Comparison of ENCODE assay signal across 16 cellular contexts in genomic region chr18:45008694-45009372, GRCh38.
DNase-seq lines count a peak whose midpoint lies in the region; ATAC-seq and TF ChIP-seq lines count a peak whose summit lies in the region.
"Had no signal": no experiment of that assay in that cellular context is flagged by ENCODE, and none has a peak within 500 bp of the region (broad histone marks: within the 10 kb centered on the region; RNA-seq: fewer than 3 reads in every experiment).

No MANE protein-coding gene starts in this region.

- intact Hi-C loops in CD8-positive, alpha-beta T cell (cut with DNase I, micrococcal nuclease): no loop called here

- H3K27ac ChIP-seq in CD8-positive, alpha-beta T cell (ENCODE audit: low read depth, low read length): no peak overlapping the region
- no peak overlapping the region for H3K27ac ChIP-seq in GM23338 (ENCODE audit: low read depth)
- H3K27ac ChIP-seq: neutrophil, SK-N-MC had no signal

- H3K4me2 ChIP-seq in GM23338: no peak overlapping the region

- no peaks in the 10 kb centered on the region for H3K36me3 Mint-ChIP-seq in CD8-positive, alpha-beta T cell
- H3K36me3 Mint-ChIP-seq in immature natural killer cell (peaks cover 7 to 10% (median 9%) of the 10 kb centered on the region in 3 donors), GM23338 (ENCODE audit: low read depth) (peaks cover 3% of the 10 kb centered on the region; the same call in 1 of the 3 replicates)
- no peaks in the 10 kb centered on the region for H3K36me3 Mint-ChIP-seq in activated naive CD4-positive, alpha-beta T cell treated with anti-CD3 and anti-CD28 coated beads, Interleukin-2, amount 50 U/mL, for 72 hours

- peak overlapping the region; percentile 53 for H3K4me3 Mint-ChIP-seq in CD8-positive, alpha-beta T cell
- H3K4me3 Mint-ChIP-seq in immature natural killer cell (peak overlapping the region; percentile 40 to 75 (median 71)), GM23338 (no peak overlapping the region)
- H3K4me3 Mint-ChIP-seq: mesothelial cell of epicardium had no signal

- no peaks in the 10 kb centered on the region for H3K79me2 ChIP-seq in GM23338 (replicated peaks; ENCODE audit: insufficient read depth)

- H3K4me3 ChIP-seq in CD8-positive, alpha-beta T cell (ENCODE audit: low read depth, low read length): no peak overlapping the region
- H3K4me3 ChIP-seq in GM23338: no peak overlapping the region
- H3K4me3 ChIP-seq: HAP-1, SK-N-MC had no signal

- H3K27ac Mint-ChIP-seq in CD8-positive, alpha-beta T cell: no peak overlapping the region
- H3K27ac Mint-ChIP-seq in immature natural killer cell (peak overlapping the region in 5 of 6 donors; percentile 2 to 62 (median 40)), GM23338 (no peak overlapping the region)
- no peak overlapping the region for H3K27ac Mint-ChIP-seq in activated naive CD4-positive, alpha-beta T cell treated with anti-CD3 and anti-CD28 coated beads, Interleukin-2, amount 50 U/mL, for 72 hours
- H3K27ac Mint-ChIP-seq: mesothelial cell of epicardium had no signal

- no peak overlapping the region for H2AFZ ChIP-seq in GM23338

- peak in 1 of 7 experiments; percentile 18 for DNase-seq in CD8-positive, alpha-beta T cell
- DNase-seq in DMS79 treated with DMSO at 0.1 percent for 48 hours (lab: John Stamatoyannopoulos, UW): peak; percentile 57
- DNase-seq in NCI-H2107 treated with DMSO at 0.1 percent for 48 hours (lab: John Stamatoyannopoulos, UW; ENCODE audit: unreplicated experiment): peak; percentile 73
- peak in 2 of 3 donors; percentile 12 to 28 for DNase-seq in immature natural killer cell
- no peak for DNase-seq in GM23338 (ENCODE audit: low spot score)
- no peak for DNase-seq in glomerular visceral epithelial cell (ENCODE audit: extremely low spot score)
- DNase-seq in activated naive CD4-positive, alpha-beta T cell treated with anti-CD3 and anti-CD28 coated beads, Interleukin-2, amount 50 U/mL, for 72 hours (ENCODE audit: low spot score in 2 of 2): no peak
- DNase-seq: activated effector memory CD4-positive, alpha-beta T cell treated with anti-CD3 and anti-CD28 coated beads, Interleukin-2, amount 50 U/mL, for 16 hours; BE2C; glutamatergic neuron; NCI-H2171 had no signal

- H3K4me1 Mint-ChIP-seq in CD8-positive, alpha-beta T cell (ENCODE audit: low read depth): peaks cover 19% of the 10 kb centered on the region
- peaks cover 28 to 41% of the 10 kb centered on the region in 2 donors for H3K4me1 Mint-ChIP-seq in immature natural killer cell
- H3K4me1 Mint-ChIP-seq in GM23338: peaks cover 26% of the 10 kb centered on the region

- CTCF ChIA-PET in CD8-positive, alpha-beta T cell (lab: Charles Lee): no interaction called here

- H4K20me1 ChIP-seq in GM23338 (replicated peaks; ENCODE audit: insufficient read depth): no peaks in the 10 kb centered on the region

- H3K9me3 Mint-ChIP-seq in CD8-positive, alpha-beta T cell: no peaks in the 10 kb centered on the region
- H3K9me3 Mint-ChIP-seq in immature natural killer cell (no peaks in the 10 kb centered on the region), GM23338 (no peaks in the 10 kb centered on the region)
- H3K9me3 Mint-ChIP-seq in activated naive CD4-positive, alpha-beta T cell treated with anti-CD3 and anti-CD28 coated beads, Interleukin-2, amount 50 U/mL, for 72 hours: peaks cover 0 to 3% of the 10 kb centered on the region in 2 donors

- no peaks in the 10 kb centered on the region for H3K9me3 ChIP-seq in CD8-positive, alpha-beta T cell (ENCODE audit: low read length)
- H3K9me3 ChIP-seq: BE2C, HAP-1, neutrophil had no signal

- peaks cover 7% of the 10 kb centered on the region for H3K4me1 ChIP-seq in CD8-positive, alpha-beta T cell (ENCODE audit: insufficient read depth, low read length)
- peaks cover 3% of the 10 kb centered on the region; the same call in 1 of the 2 replicates for H3K4me1 ChIP-seq in GM23338 (ENCODE audit: insufficient read depth)
- H3K4me1 ChIP-seq: BE2C, HAP-1 had no signal

- ATAC-seq in CD8-positive, alpha-beta T cell: no peak
- no peak for ATAC-seq in GM23338
- ATAC-seq in activated naive CD4-positive, alpha-beta T cell treated with anti-CD3 and anti-CD28 coated beads, Interleukin-2, amount 50 U/mL, for 72 hours: no peak
- ATAC-seq: right cardiac atrium had no signal

- H3K27me3 Mint-ChIP-seq in CD8-positive, alpha-beta T cell (ENCODE audit: low read depth): no peaks in the 10 kb centered on the region
- H3K27me3 Mint-ChIP-seq in immature natural killer cell (ENCODE audit: low read depth in 3 of 3) (peaks cover 0 to 2% (median 1%) of the 10 kb centered on the region in 3 donors), GM23338 (ENCODE audit: insufficient read depth, low read depth, poor library complexity) (peaks cover 2% of the 10 kb centered on the region)

- no peaks in the 10 kb centered on the region for H3F3A ChIP-seq in GM23338 (replicated peaks; ENCODE audit: low read depth)

- H3K9me2 ChIP-seq in GM23338 (ENCODE audit: insufficient read depth): no peaks in the 10 kb centered on the region; the same call in 1 of the 2 replicates

- POLR2A ChIA-PET in CD8-positive, alpha-beta T cell (lab: Charles Lee): no interaction called here

- H3K36me3 ChIP-seq in CD8-positive, alpha-beta T cell (ENCODE audit: insufficient read depth, low read length): no peaks in the 10 kb centered on the region
- no peaks in the 10 kb centered on the region for H3K36me3 ChIP-seq in GM23338 (ENCODE audit: insufficient read depth)
- H3K36me3 ChIP-seq: BE2C, HAP-1, neutrophil had no signal

- no peaks in the 10 kb centered on the region for H3K27me3 ChIP-seq in CD8-positive, alpha-beta T cell (ENCODE audit: insufficient read depth, low read length)
- H3K27me3 ChIP-seq in GM23338 (ENCODE audit: insufficient read depth): no peaks in the 10 kb centered on the region
- H3K27me3 ChIP-seq: BE2C, neutrophil had no signal

- TF ChIP-seq CTCF in CD8-positive, alpha-beta T cell (IDR thresholded peaks at IDR 0.05): no peak
- no peak for TF ChIP-seq CTCF in GM23338 (conservative IDR thresholded peaks at IDR 0.05; ENCODE audit: low read depth in 2 of 2)

TF ChIP-seq in GM23338, 12 proteins besides CTCF, POLR2A, EP300 and RAD21 (continues in another document):
- TF ChIP-seq STAT1 (IDR thresholded peaks at IDR 0.05; ENCODE audit: unreplicated experiment): no peak
- no peak for TF ChIP-seq EZH2phosphoT487 (IDR thresholded peaks at IDR 0.05; ENCODE audit: unreplicated experiment)
- TF ChIP-seq EZH2 (IDR thresholded peaks at IDR 0.05; ENCODE audit: low read depth, unreplicated experiment): no peak
- no peak for TF ChIP-seq JUNB (IDR thresholded peaks at IDR 0.05; ENCODE audit: unreplicated experiment)
- TF ChIP-seq, protein P1, sequence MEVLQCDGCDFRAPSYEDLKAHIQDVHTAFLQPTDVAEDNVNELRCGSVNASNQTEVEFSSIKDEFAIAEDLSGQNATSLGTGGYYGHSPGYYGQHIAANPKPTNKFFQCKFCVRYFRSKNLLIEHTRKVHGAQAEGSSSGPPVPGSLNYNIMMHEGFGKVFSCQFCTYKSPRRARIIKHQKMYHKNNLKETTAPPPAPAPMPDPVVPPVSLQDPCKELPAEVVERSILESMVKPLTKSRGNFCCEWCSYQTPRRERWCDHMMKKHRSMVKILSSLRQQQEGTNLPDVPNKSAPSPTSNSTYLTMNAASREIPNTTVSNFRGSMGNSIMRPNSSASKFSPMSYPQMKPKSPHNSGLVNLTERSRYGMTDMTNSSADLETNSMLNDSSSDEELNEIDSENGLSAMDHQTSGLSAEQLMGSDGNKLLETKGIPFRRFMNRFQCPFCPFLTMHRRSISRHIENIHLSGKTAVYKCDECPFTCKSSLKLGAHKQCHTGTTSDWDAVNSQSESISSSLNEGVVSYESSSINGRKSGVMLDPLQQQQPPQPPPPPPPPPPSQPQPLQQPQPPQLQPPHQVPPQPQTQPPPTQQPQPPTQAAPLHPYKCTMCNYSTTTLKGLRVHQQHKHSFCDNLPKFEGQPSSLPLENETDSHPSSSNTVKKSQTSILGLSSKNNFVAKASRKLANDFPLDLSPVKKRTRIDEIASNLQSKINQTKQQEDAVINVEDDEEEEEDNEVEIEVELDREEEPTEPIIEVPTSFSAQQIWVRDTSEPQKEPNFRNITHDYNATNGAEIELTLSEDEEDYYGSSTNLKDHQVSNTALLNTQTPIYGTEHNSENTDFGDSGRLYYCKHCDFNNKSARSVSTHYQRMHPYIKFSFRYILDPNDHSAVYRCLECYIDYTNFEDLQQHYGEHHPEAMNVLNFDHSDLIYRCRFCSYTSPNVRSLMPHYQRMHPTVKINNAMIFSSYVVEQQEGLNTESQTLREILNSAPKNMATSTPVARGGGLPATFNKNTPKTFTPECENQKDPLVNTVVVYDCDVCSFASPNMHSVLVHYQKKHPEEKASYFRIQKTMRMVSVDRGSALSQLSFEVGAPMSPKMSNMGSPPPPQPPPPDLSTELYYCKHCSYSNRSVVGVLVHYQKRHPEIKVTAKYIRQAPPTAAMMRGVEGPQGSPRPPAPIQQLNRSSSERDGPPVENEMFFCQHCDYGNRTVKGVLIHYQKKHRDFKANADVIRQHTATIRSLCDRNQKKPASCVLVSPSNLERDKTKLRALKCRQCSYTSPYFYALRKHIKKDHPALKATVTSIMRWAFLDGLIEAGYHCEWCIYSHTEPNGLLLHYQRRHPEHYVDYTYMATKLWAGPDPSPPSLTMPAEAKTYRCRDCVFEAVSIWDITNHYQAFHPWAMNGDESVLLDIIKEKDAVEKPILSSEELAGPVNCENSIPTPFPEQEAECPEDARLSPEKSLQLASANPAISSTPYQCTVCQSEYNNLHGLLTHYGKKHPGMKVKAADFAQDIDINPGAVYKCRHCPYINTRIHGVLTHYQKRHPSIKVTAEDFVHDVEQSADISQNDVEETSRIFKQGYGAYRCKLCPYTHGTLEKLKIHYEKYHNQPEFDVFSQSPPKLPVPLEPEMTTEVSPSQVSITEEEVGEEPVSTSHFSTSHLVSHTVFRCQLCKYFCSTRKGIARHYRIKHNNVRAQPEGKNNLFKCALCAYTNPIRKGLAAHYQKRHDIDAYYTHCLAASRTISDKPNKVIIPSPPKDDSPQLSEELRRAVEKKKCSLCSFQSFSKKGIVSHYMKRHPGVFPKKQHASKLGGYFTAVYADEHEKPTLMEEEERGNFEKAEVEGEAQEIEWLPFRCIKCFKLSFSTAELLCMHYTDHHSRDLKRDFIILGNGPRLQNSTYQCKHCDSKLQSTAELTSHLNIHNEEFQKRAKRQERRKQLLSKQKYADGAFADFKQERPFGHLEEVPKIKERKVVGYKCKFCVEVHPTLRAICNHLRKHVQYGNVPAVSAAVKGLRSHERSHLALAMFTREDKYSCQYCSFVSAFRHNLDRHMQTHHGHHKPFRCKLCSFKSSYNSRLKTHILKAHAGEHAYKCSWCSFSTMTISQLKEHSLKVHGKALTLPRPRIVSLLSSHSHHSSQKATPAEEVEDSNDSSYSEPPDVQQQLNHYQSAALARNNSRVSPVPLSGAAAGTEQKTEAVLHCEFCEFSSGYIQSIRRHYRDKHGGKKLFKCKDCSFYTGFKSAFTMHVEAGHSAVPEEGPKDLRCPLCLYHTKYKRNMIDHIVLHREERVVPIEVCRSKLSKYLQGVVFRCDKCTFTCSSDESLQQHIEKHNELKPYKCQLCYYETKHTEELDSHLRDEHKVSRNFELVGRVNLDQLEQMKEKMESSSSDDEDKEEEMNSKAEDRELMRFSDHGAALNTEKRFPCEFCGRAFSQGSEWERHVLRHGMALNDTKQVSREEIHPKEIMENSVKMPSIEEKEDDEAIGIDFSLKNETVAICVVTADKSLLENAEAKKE (CRISPR knock-in tag; IDR thresholded peaks at IDR 0.05): no peak
- no peak for TF ChIP-seq ZNF331 (CRISPR knock-in tag; IDR thresholded peaks at IDR 0.05; ENCODE audit: low read depth)

Comparison
In these comparisons a context has a peak if more than half of its experiments do, and no peak if none do; other contexts are left out.
1. DNase-seq: peak in DMS79 treated with DMSO at 0.1 percent for 48 hours (single experiment), NCI-H2107 treated with DMSO at 0.1 percent for 48 hours (single experiment) and immature natural killer cell (2 of 3); none in GM23338 (single experiment), glomerular visceral epithelial cell (single experiment) and activated naive CD4-positive, alpha-beta T cell treated with anti-CD3 and anti-CD28 coated beads, Interleukin-2, amount 50 U/mL, for 72 hours (0 of 2).
2. H3K27ac Mint-ChIP-seq: peak in immature natural killer cell (5 of 6); none in CD8-positive, alpha-beta T cell (single experiment), GM23338 (single experiment) and activated naive CD4-positive, alpha-beta T cell treated with anti-CD3 and anti-CD28 coated beads, Interleukin-2, amount 50 U/mL, for 72 hours (0 of 2).